ENCODE assay signal across 8 cellular contexts in genomic region chrX:103962411-103963278, GRCh38. TPM values are rescaled to one million over a fixed set of nuclear protein-coding genes. Genes with fewer than 3 reads are reported as not detected.
DNase-seq lines count a peak whose midpoint lies in the region; ATAC-seq and TF ChIP-seq lines count a peak whose summit lies in the region.
"Not testable (repeated sequence)": the region's sequence is repeated elsewhere in the genome, so short reads cannot be mapped to it uniquely, and the experiment has no call there.

Gene TMSB15B (plus strand): TSS chrX:103962627.

- not testable (repeated sequence) for H3K36me3 Mint-ChIP-seq in central memory CD8-positive, alpha-beta T cell (ENCODE audit: insufficient read depth); stimulated activated memory B cell treated with anti-CD40 and anti-IgM and Interleukin-4, amounts not matched to agents 10 μg/mL and 1 μg/mL and 100 μg/mL, for 72 hours

- H3K27me3 Mint-ChIP-seq in central memory CD8-positive, alpha-beta T cell; stimulated activated memory B cell treated with anti-CD40 and anti-IgM and Interleukin-4, amounts not matched to agents 10 μg/mL and 1 μg/mL and 100 μg/mL, for 72 hours: not testable (repeated sequence)

- H3K27ac Mint-ChIP-seq in central memory CD8-positive, alpha-beta T cell (ENCODE audit: low read depth); stimulated activated memory B cell treated with anti-CD40 and anti-IgM and Interleukin-4, amounts not matched to agents 10 μg/mL and 1 μg/mL and 100 μg/mL, for 72 hours: not testable (repeated sequence)

- H3K27me3 ChIP-seq in RWPE2 (ENCODE audit: insufficient read depth, poor library complexity, severe bottlenecking): not testable (repeated sequence)

- H3K9me3 Mint-ChIP-seq in central memory CD8-positive, alpha-beta T cell; stimulated activated memory B cell treated with anti-CD40 and anti-IgM and Interleukin-4, amounts not matched to agents 10 μg/mL and 1 μg/mL and 100 μg/mL, for 72 hours: not testable (repeated sequence)

- not testable (repeated sequence) for H3K27ac ChIP-seq in RWPE2 (ENCODE audit: poor library complexity, severe bottlenecking)

- DNase-seq in RWPE2 (ENCODE audit: low spot score); central memory CD8-positive, alpha-beta T cell (ENCODE audit: low spot score in 2 of 2); left colon: not testable (repeated sequence)

- H3K4me3 Mint-ChIP-seq in central memory CD8-positive, alpha-beta T cell; stimulated activated memory B cell treated with anti-CD40 and anti-IgM and Interleukin-4, amounts not matched to agents 10 μg/mL and 1 μg/mL and 100 μg/mL, for 72 hours: not testable (repeated sequence)

- H3K9me3 ChIP-seq in RWPE2 (ENCODE audit: severe bottlenecking): not testable (repeated sequence)

- H3K4me3 ChIP-seq in RWPE2 (ENCODE audit: severe bottlenecking): not testable (repeated sequence)

- TF ChIP-seq CTCF in RWPE2 (IDR thresholded peaks at IDR 0.05; ENCODE audit: poor library complexity, severe bottlenecking): not testable (repeated sequence)

- ATAC-seq in GM18508 (IDR thresholded peaks at IDR 0.05; ENCODE audit: insufficient read depth, unreplicated experiment) (peak; percentile 85), GM21360 (IDR thresholded peaks at IDR 0.05; ENCODE audit: unreplicated experiment) (peak; percentile 97), HG02678 (IDR thresholded peaks at IDR 0.05; ENCODE audit: unreplicated experiment) (peak; percentile 99), HG03175 (IDR thresholded peaks at IDR 0.05; ENCODE audit: unreplicated experiment) (peak; percentile 98), RWPE2 (ENCODE audit: low read depth) (peak; percentile 88), left colon (peak; percentile 91)
- peak; percentile 85 for ATAC-seq in central memory CD8-positive, alpha-beta T cell (replicated peaks; ENCODE audit: extremely low read depth, poor library complexity, severe bottlenecking)
- ATAC-seq in stimulated activated memory B cell treated with anti-CD40 and anti-IgM and Interleukin-4, amounts not matched to agents 10 μg/mL and 1 μg/mL and 100 μg/mL, for 72 hours: peak; percentile 90

- not testable (repeated sequence) for H3K4me1 Mint-ChIP-seq in central memory CD8-positive, alpha-beta T cell; stimulated activated memory B cell treated with anti-CD40 and anti-IgM and Interleukin-4, amounts not matched to agents 10 μg/mL and 1 μg/mL and 100 μg/mL, for 72 hours

- intact Hi-C loops in left colon (cut with DNase I, micrococcal nuclease): not testable (repeated sequence)

- not testable (repeated sequence) for H3K36me3 ChIP-seq in RWPE2 (ENCODE audit: low read depth)

- H3K4me1 ChIP-seq in RWPE2 (ENCODE audit: insufficient read depth, poor library complexity, severe bottlenecking): not testable (repeated sequence)

RNA-seq across cellular contexts. Expression of gene TMSB15B, which starts in this region (rescaled TPM):
- 1 to 10 TPM in 1 of 2 donors, under 1 TPM in 1; 0.98 to 1.7 TPM for total RNA-seq in left colon
